Comparison of ENCODE assay signal across 8 cellular contexts in the genomic region with DNA sequence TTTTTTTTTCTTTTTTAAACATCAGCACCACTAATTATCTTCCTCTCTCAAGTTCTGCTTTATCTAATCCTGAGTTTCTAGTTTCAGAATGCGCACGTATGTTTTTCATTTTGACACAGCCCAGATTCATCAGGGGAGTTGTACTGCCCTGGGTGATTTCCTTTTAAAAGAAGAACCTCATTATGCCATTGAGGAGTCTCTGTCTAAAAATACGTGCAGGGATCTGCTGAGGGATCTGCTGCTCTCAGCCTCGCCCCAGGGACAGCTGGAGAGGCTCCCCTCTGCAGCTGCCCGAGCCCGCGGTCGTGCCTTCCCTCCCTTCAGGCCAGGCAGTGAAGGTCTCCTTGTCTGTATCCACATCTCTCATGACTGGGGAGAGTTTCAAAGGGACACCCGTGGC.
DNase-seq lines count a peak whose midpoint lies in the region; ATAC-seq and TF ChIP-seq lines count a peak whose summit lies in the region.

No MANE protein-coding gene starts in this region.

- H3K27me3 Mint-ChIP-seq in activated CD4-positive, alpha-beta T cell treated with anti-CD3 and anti-CD28 coated beads for 36 hours: peaks cover 35% of the 10 kb centered on the region
- H3K27me3 Mint-ChIP-seq in osteocyte (ENCODE audit: unreplicated experiment): no peaks in the 10 kb centered on the region

- no peaks in the 10 kb centered on the region for H3K9me3 Mint-ChIP-seq in activated CD4-positive, alpha-beta T cell treated with anti-CD3 and anti-CD28 coated beads for 36 hours (ENCODE audit: low read depth)
- H3K9me3 Mint-ChIP-seq in osteocyte (ENCODE audit: unreplicated experiment): no peaks in the 10 kb centered on the region

- peak; percentile 18 for DNase-seq in activated CD4-positive, alpha-beta T cell treated with anti-CD3 and anti-CD28 coated beads for 36 hours
- no peak for DNase-seq in activated CD4-positive, alpha-beta T cell treated with anti-CD3 and anti-CD28 coated beads for 1 hour
- DNase-seq in myocyte (ENCODE audit: low read depth) (peak; percentile 72), T1000 (lab: John Stamatoyannopoulos, UW) (no peak), osteocyte (ENCODE audit: extremely low spot score, unreplicated experiment) (no peak), NCI-H2227 treated with DMSO at 0.1 percent for 48 hours (lab: John Stamatoyannopoulos, UW) (no peak)

- intact Hi-C loops in activated CD4-positive, alpha-beta T cell treated with anti-CD3 and anti-CD28 coated beads for 36 hours (cut with DNase I, micrococcal nuclease): loop anchor here (1.0 to 5.0 kb wide), 2 partner anchors 420 to 678 kb away; no protein-coding TSS in a partner anchor

- H3K36me3 Mint-ChIP-seq in activated CD4-positive, alpha-beta T cell treated with anti-CD3 and anti-CD28 coated beads for 36 hours (ENCODE audit: low read depth): no peaks in the 10 kb centered on the region
- H3K36me3 Mint-ChIP-seq in osteocyte (ENCODE audit: unreplicated experiment): peaks cover 46% of the 10 kb centered on the region

- TF ChIP-seq CTCF in osteocyte (IDR thresholded peaks at IDR 0.05): no peak

- H3K4me3 Mint-ChIP-seq in activated CD4-positive, alpha-beta T cell treated with anti-CD3 and anti-CD28 coated beads for 36 hours: no peak overlapping the region
- H3K4me3 Mint-ChIP-seq in osteocyte (ENCODE audit: unreplicated experiment): no peak overlapping the region

- ATAC-seq in activated CD4-positive, alpha-beta T cell treated with anti-CD3 and anti-CD28 coated beads for 36 hours: peak; percentile 86
- peak; percentile 76 for ATAC-seq in GM21515 (IDR thresholded peaks at IDR 0.05; ENCODE audit: unreplicated experiment)
- peak; percentile 73 for ATAC-seq in HG03439 (IDR thresholded peaks at IDR 0.05; ENCODE audit: unreplicated experiment)

- no peak overlapping the region for H3K27ac Mint-ChIP-seq in activated CD4-positive, alpha-beta T cell treated with anti-CD3 and anti-CD28 coated beads for 36 hours
- H3K27ac Mint-ChIP-seq in osteocyte (ENCODE audit: unreplicated experiment): no peak overlapping the region

- CTCF ChIA-PET in activated CD4-positive, alpha-beta T cell treated with anti-CD3 and anti-CD28 coated beads for 36 hours (lab: Charles Lee): interaction anchor here (1.0 kb wide), 1 partner anchor 734 kb away, joined by 3 read pairs; no protein-coding TSS in a partner anchor

- POLR2A ChIA-PET in activated CD4-positive, alpha-beta T cell treated with anti-CD3 and anti-CD28 coated beads for 36 hours (lab: Charles Lee): no interaction called here

- peaks cover 7% of the 10 kb centered on the region for H3K4me1 Mint-ChIP-seq in activated CD4-positive, alpha-beta T cell treated with anti-CD3 and anti-CD28 coated beads for 36 hours
- H3K4me1 Mint-ChIP-seq in osteocyte (ENCODE audit: unreplicated experiment): peaks cover 18% of the 10 kb centered on the region

Comparison
In these comparisons a context has a peak if more than half of its experiments do, and no peak if none do; other contexts are left out.
1. DNase-seq: peak in activated CD4-positive, alpha-beta T cell treated with anti-CD3 and anti-CD28 coated beads for 36 hours (single experiment) and myocyte (single experiment); none in activated CD4-positive, alpha-beta T cell treated with anti-CD3 and anti-CD28 coated beads for 1 hour (single experiment), T1000 (single experiment), osteocyte (single experiment) and NCI-H2227 treated with DMSO at 0.1 percent for 48 hours (single experiment).
2. Peak in every context shown above with its lines, with median percentiles within 50 percentile points of each other: ATAC-seq.